Comparison of ENCODE assay signal across 8 cellular contexts in genomic region chr22:36510966-36511881, GRCh38. TPM values are rescaled to one million over a fixed set of nuclear protein-coding genes. Genes with fewer than 3 reads are reported as not detected.
DNase-seq lines count a peak whose midpoint lies in the region; ATAC-seq and TF ChIP-seq lines count a peak whose summit lies in the region.

No MANE protein-coding gene starts in this region.

- H3K36me3 Mint-ChIP-seq in activated CD4-positive, alpha-beta T cell treated with anti-CD3 and anti-CD28 coated beads for 36 hours (ENCODE audit: low read depth) = peaks cover 59% of the 10 kb centered on the region
- H3K36me3 Mint-ChIP-seq in activated CD4-positive, alpha-beta T cell treated with anti-CD3 and anti-CD28 coated beads, Interleukin-2, amount 10 ng/mL, durations not matched to agents 24 days and 14 days (ENCODE audit: low read depth) = peaks cover 55% of the 10 kb centered on the region

- no peak for TF ChIP-seq EP300 in ovary (IDR thresholded peaks at IDR 0.05)

- H3K9me3 ChIP-seq in esophagus squamous epithelium (no peaks in the 10 kb centered on the region), ovary (no peaks in the 10 kb centered on the region)

- H3K27me3 ChIP-seq in esophagus squamous epithelium = no peaks in the 10 kb centered on the region
- no peaks in the 10 kb centered on the region for H3K27me3 ChIP-seq in ovary

- H3K27ac Mint-ChIP-seq in activated CD4-positive, alpha-beta T cell treated with anti-CD3 and anti-CD28 coated beads for 36 hours = peak overlapping the region; percentile 14
- H3K27ac Mint-ChIP-seq in activated CD4-positive, alpha-beta T cell treated with anti-CD3 and anti-CD28 coated beads, Interleukin-2, amount 10 ng/mL, durations not matched to agents 24 days and 14 days = no peak overlapping the region

- peaks cover 33 to 58% (median 50%) of the 10 kb centered on the region in 3 donors for H3K36me3 ChIP-seq in esophagus squamous epithelium
- no peaks in the 10 kb centered on the region for H3K36me3 ChIP-seq in ovary

- H3K27ac ChIP-seq in esophagus squamous epithelium = peak overlapping the region; percentile 77 to 89 (median 86)
- H3K27ac ChIP-seq in ovary = no peak overlapping the region

- H3K4me1 Mint-ChIP-seq in activated CD4-positive, alpha-beta T cell treated with anti-CD3 and anti-CD28 coated beads for 36 hours = peaks cover 7% of the 10 kb centered on the region
- H3K4me1 Mint-ChIP-seq in activated CD4-positive, alpha-beta T cell treated with anti-CD3 and anti-CD28 coated beads, Interleukin-2, amount 10 ng/mL, durations not matched to agents 24 days and 14 days = peaks cover 11% of the 10 kb centered on the region

- 50 to 52% methylated on average over 17 of the region's 17 CpGs for whole genome bisulfite sequencing in esophagus squamous epithelium, 2 donors
- 56 to 61% (median 60%) methylated on average over 17 of the region's 17 CpGs for WGBS in ovary, 3 donors
- WGBS in lower leg skin, 2 donors = 62 to 63% methylated on average over 17 of the region's 17 CpGs

- intact Hi-C loops in activated CD4-positive, alpha-beta T cell treated with anti-CD3 and anti-CD28 coated beads for 36 hours (cut with DNase I, micrococcal nuclease) = no loop called here
- intact Hi-C loops in activated CD4-positive, alpha-beta T cell treated with anti-CD3 and anti-CD28 coated beads, Interleukin-2, amount 10 ng/mL, durations not matched to agents 24 days and 14 days (cut with micrococcal nuclease) = no loop called here
- intact Hi-C loops in esophagus squamous epithelium (cut with DNase I) = no loop called here
- intact Hi-C loops in ovary (cut with DNase I) = no loop called here
- intact Hi-C loops in lower leg skin (cut with DNase I; ENCODE audit: low total_unique reads) = no loop called here

- H3K4me1 ChIP-seq in esophagus squamous epithelium (peaks cover 28 to 60% (median 42%) of the 10 kb centered on the region in 3 donors), ovary (ENCODE audit: insufficient read depth) (peaks cover 8% of the 10 kb centered on the region)

- TF ChIP-seq CTCF in esophagus squamous epithelium (IDR thresholded peaks at IDR 0.05) (peak; percentile 22 to 73 (median 54)), ovary (IDR thresholded peaks at IDR 0.05) (peak in 2 of 3 donors; percentile 25 to 42), lower leg skin (IDR thresholded peaks at IDR 0.05) (no peak)

- DNase-seq in activated CD4-positive, alpha-beta T cell treated with anti-CD3 and anti-CD28 coated beads for 36 hours = peak; percentile 61
- DNase-seq in activated CD4-positive, alpha-beta T cell treated with anti-CD3 and anti-CD28 coated beads for 1 hour = no peak
- DNase-seq in M059J (ENCODE audit: low read depth) = peak; percentile 44
- peak; percentile 77 for DNase-seq in activated CD4-positive, alpha-beta T cell treated with anti-CD3 and anti-CD28 coated beads, Interleukin-2, amount 10 ng/mL, durations not matched to agents 24 days and 14 days
- DNase-seq in esophagus squamous epithelium (lab: John Stamatoyannopoulos, UW) = no peak
- peak in 1 of 5 donors; percentile 50 for DNase-seq in ovary
- DNase-seq in lower leg skin (ENCODE audit: low spot score in 2 of 2) = no peak

- no peak overlapping the region for H3K4me3 Mint-ChIP-seq in activated CD4-positive, alpha-beta T cell treated with anti-CD3 and anti-CD28 coated beads for 36 hours
- H3K4me3 Mint-ChIP-seq in activated CD4-positive, alpha-beta T cell treated with anti-CD3 and anti-CD28 coated beads, Interleukin-2, amount 10 ng/mL, durations not matched to agents 24 days and 14 days = no peak overlapping the region

- POLR2A ChIA-PET in activated CD4-positive, alpha-beta T cell treated with anti-CD3 and anti-CD28 coated beads for 36 hours (lab: Charles Lee) = interaction anchor here (0.6 to 2.5 kb wide), 4 partner anchors 17 to 1011 kb away, joined by 3 to 8 read pairs (median 4); no protein-coding TSS in a partner anchor

- no peak overlapping the region for H3K4me3 ChIP-seq in esophagus squamous epithelium
- H3K4me3 ChIP-seq in ovary = no peak overlapping the region
- no peak overlapping the region for H3K4me3 ChIP-seq in lower leg skin (ENCODE audit: low read depth, poor library complexity, severe bottlenecking)

- CTCF ChIA-PET in activated CD4-positive, alpha-beta T cell treated with anti-CD3 and anti-CD28 coated beads for 36 hours (lab: Charles Lee) = interaction anchor here (0.5 to 4.1 kb wide), 11 partner anchors 9 to 537 kb away, joined by 3 to 29 read pairs (median 3); no protein-coding TSS in a partner anchor

- H3K9me3 Mint-ChIP-seq in activated CD4-positive, alpha-beta T cell treated with anti-CD3 and anti-CD28 coated beads for 36 hours (ENCODE audit: low read depth) = no peaks in the 10 kb centered on the region
- no peaks in the 10 kb centered on the region for H3K9me3 Mint-ChIP-seq in activated CD4-positive, alpha-beta T cell treated with anti-CD3 and anti-CD28 coated beads, Interleukin-2, amount 10 ng/mL, durations not matched to agents 24 days and 14 days

- TF ChIP-seq POLR2A in esophagus squamous epithelium (IDR thresholded peaks at IDR 0.05) = no peak
- TF ChIP-seq POLR2A in ovary (IDR thresholded peaks at IDR 0.05) = no peak
- TF ChIP-seq POLR2A in lower leg skin (IDR thresholded peaks at IDR 0.05) = no peak

- ATAC-seq in activated CD4-positive, alpha-beta T cell treated with anti-CD3 and anti-CD28 coated beads for 36 hours = peak; percentile 21
- ATAC-seq in GM18502 (IDR thresholded peaks at IDR 0.05; ENCODE audit: poor library complexity, unreplicated experiment) = no peak

- H3K27me3 Mint-ChIP-seq in activated CD4-positive, alpha-beta T cell treated with anti-CD3 and anti-CD28 coated beads for 36 hours = no peaks in the 10 kb centered on the region
- no peaks in the 10 kb centered on the region for H3K27me3 Mint-ChIP-seq in activated CD4-positive, alpha-beta T cell treated with anti-CD3 and anti-CD28 coated beads, Interleukin-2, amount 10 ng/mL, durations not matched to agents 24 days and 14 days

RNA-seq across cellular contexts. Expression of gene FOXRED2, which starts 4.4 kb away (rescaled TPM):
- total RNA-seq in activated CD4-positive, alpha-beta T cell treated with anti-CD3 and anti-CD28 coated beads for 36 hours = 10 to 100 TPM; 15.7 to 16.6 TPM
- 18.0 and 19.6 TPM in 2 replicates for total RNA-seq in M059J (2014; rRNA removed; shearing (Covaris generic))
- 25.4 and 26.3 TPM in 2 replicates for total RNA-seq in activated CD4-positive, alpha-beta T cell treated with anti-CD3 and anti-CD28 coated beads, Interleukin-2, amount 10 ng/mL, durations not matched to agents 24 days and 14 days
- total RNA-seq in esophagus squamous epithelium (10 to 100 TPM in 2 of 4 donors, 1 to 10 TPM in 2; 3.8 to 21.0 (median 7.6) TPM), ovary (10 to 100 TPM in 5 of 7 donors, 1 to 10 TPM in 2; 6.9 to 30.7 (median 26.1) TPM), lower leg skin (10 to 100 TPM in 3 of 4 donors, 1 to 10 TPM in 1; 9.1 to 18.5 (median 14.6) TPM)
- polyA plus RNA-seq in ovary = 10 to 100 TPM; 13.0 to 17.6 TPM

RNA-seq across cellular contexts. Expression of gene EIF3D, which starts 17.7 kb away (rescaled TPM):
- 100 to 1,000 TPM; 359 to 403 TPM for total RNA-seq in activated CD4-positive, alpha-beta T cell treated with anti-CD3 and anti-CD28 coated beads for 36 hours
- total RNA-seq in M059J (2014; rRNA removed; shearing (Covaris generic)) = 283 and 399 TPM in 2 replicates
- 353 and 367 TPM in 2 replicates for total RNA-seq in activated CD4-positive, alpha-beta T cell treated with anti-CD3 and anti-CD28 coated beads, Interleukin-2, amount 10 ng/mL, durations not matched to agents 24 days and 14 days
- total RNA-seq in esophagus squamous epithelium (100 to 1,000 TPM; 250 to 385 (median 268) TPM), ovary (100 to 1,000 TPM; 166 to 299 (median 192) TPM), lower leg skin (100 to 1,000 TPM; 305 to 489 (median 386) TPM)
- polyA plus RNA-seq in ovary = 100 to 1,000 TPM; 224 to 351 TPM

RNA-seq across cellular contexts. Expression of gene TXN2, which starts 29.8 kb away (rescaled TPM):
- 10 to 100 TPM; 95.5 to 99.1 TPM for total RNA-seq in activated CD4-positive, alpha-beta T cell treated with anti-CD3 and anti-CD28 coated beads for 36 hours
- 8.3 and 16.7 TPM in 2 replicates for total RNA-seq in M059J (2014; rRNA removed; shearing (Covaris generic))
- 96.5 and 98.7 TPM in 2 replicates for total RNA-seq in activated CD4-positive, alpha-beta T cell treated with anti-CD3 and anti-CD28 coated beads, Interleukin-2, amount 10 ng/mL, durations not matched to agents 24 days and 14 days
- total RNA-seq in esophagus squamous epithelium (10 to 100 TPM; 58.4 to 88.4 (median 72.3) TPM), ovary (10 to 100 TPM; 60.9 to 93.7 (median 78.2) TPM), lower leg skin (10 to 100 TPM; 45.6 to 56.7 (median 52.2) TPM)
- 100 to 1,000 TPM in 1 of 2 donors, 10 to 100 TPM in 1; 87.4 to 118 TPM for polyA plus RNA-seq in ovary

Comparison
In these comparisons a context has a peak if more than half of its experiments do, and no peak if none do; other contexts are left out.
1. DNase-seq: peak in activated CD4-positive, alpha-beta T cell treated with anti-CD3 and anti-CD28 coated beads for 36 hours (single experiment), M059J (single experiment) and activated CD4-positive, alpha-beta T cell treated with anti-CD3 and anti-CD28 coated beads, Interleukin-2, amount 10 ng/mL, durations not matched to agents 24 days and 14 days (single experiment); none in activated CD4-positive, alpha-beta T cell treated with anti-CD3 and anti-CD28 coated beads for 1 hour (single experiment), esophagus squamous epithelium (single experiment) and lower leg skin (0 of 2).
2. H3K27ac ChIP-seq: peak in esophagus squamous epithelium (4 of 4); none in ovary (0 of 2).
3. CTCF ChIP-seq: peak in esophagus squamous epithelium (6 of 6) and ovary (2 of 3); none in lower leg skin (0 of 3).